In the genomic region with DNA sequence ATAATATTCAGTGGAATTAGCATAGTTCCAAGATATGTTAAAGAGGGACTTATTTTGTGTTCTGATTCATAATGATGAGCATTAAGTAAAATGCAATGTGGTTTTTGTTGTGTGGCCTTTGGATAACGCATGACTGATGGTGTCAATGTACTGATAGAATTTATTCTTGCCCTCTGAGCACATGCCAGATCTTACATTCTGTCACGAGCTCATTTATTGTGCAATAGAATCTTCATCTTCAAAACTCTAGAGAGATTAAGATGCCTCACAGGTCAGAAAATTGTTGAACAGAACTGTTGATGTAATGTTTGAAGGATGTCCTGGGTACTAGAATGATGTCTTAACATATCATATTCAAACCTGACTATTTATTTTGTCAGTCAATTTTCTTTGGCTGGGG, we compare ENCODE assay signal across 25 cellular contexts.
"Had no signal": no experiment of that assay in that cellular context is flagged by ENCODE, and none has a peak within 500 bp of the region (broad histone marks: within the 10 kb centered on the region; RNA-seq: fewer than 3 reads in every experiment).

No MANE protein-coding gene starts in this region.

- H2AFZ ChIP-seq: hepatocyte had no signal

- H3K27ac Mint-ChIP-seq: memory B cell, natural killer cell, type B pancreatic cell had no signal

- H3K27me3 Mint-ChIP-seq: type B pancreatic cell had no signal

- H3K36me3 Mint-ChIP-seq: memory B cell, natural killer cell, type B pancreatic cell had no signal

- H3K4me3 Mint-ChIP-seq: memory B cell, natural killer cell, type B pancreatic cell had no signal

- DNase-seq: colonic mucosa; dermis blood vessel endothelial cell; effector memory CD4-positive, alpha-beta T cell; heart left ventricle; kidney; natural killer cell; occipital lobe; ovary; posterior cingulate gyrus; psoas muscle; right cardiac atrium; stimulated activated CD4-positive, alpha-beta T cell treated with anti-CD3 and anti-CD28 coated beads, Interleukin-12 subunit alpha, Interleukin-12 subunit beta, amount 100 ng/mL, for 4 hours; stimulated activated CD4-positive, alpha-beta T cell treated with anti-CD3 and anti-CD28 coated beads, Interleukin-1b, Interleukin-23, amount 100 ng/mL, for 48 hours; stimulated activated CD4-positive, alpha-beta T cell treated with anti-CD3 and anti-CD28 coated beads, Interleukin-4, amount 100 ng/mL, for 1 hour; stimulated activated CD8-positive, alpha-beta memory T cell treated with anti-CD3 and anti-CD28 coated beads, Interleukin-4, amount 100 ng/mL, for 48 hours; stimulated activated naive CD4-positive, alpha-beta T cell treated with Interleukin-2 at 50 U/mL for 16 hours; stomach; tibial artery had no signal

- H3K9me3 Mint-ChIP-seq: memory B cell, type B pancreatic cell had no signal

- H3K4me2 ChIP-seq: hepatocyte, smooth muscle cell had no signal

- H3K4me3 ChIP-seq: colonic mucosa, esophagus muscularis mucosa, gastroesophageal sphincter, heart left ventricle, hepatocyte, lung, ovary, psoas muscle, smooth muscle cell, stomach, tibial artery had no signal

- H3K79me2 ChIP-seq: hepatocyte had no signal

- H3K27ac ChIP-seq: colonic mucosa, esophagus muscularis mucosa, gastroesophageal sphincter, heart left ventricle, hepatocyte, ovary, psoas muscle, stomach, tibial artery had no signal

- H3K4me1 Mint-ChIP-seq: memory B cell, natural killer cell had no signal

- H3K9me3 ChIP-seq: colonic mucosa, esophagus muscularis mucosa, gastroesophageal sphincter, heart left ventricle, ovary, psoas muscle, stomach, tibial artery had no signal

- H3K27me3 ChIP-seq: colonic mucosa, esophagus muscularis mucosa, gastroesophageal sphincter, hepatocyte, ovary, stomach, tibial artery had no signal

- H3K36me3 ChIP-seq: colonic mucosa, esophagus muscularis mucosa, gastroesophageal sphincter, heart left ventricle, ovary, stomach, tibial artery had no signal

- H3K4me1 ChIP-seq: colonic mucosa, heart left ventricle, psoas muscle, tibial artery had no signal
